ENCODE assay signal across 1 cellular context in genomic region chr19:1503089-1503924, GRCh38.
TF ChIP-seq lines count a peak whose summit lies in the region.

No MANE protein-coding gene starts in this region.

TF ChIP-seq in K562, 482 proteins besides CTCF, POLR2A, EP300 and RAD21 (continued from another document and continues in another):
- peak; percentile 75 for TF ChIP-seq ARID4B (CRISPR knock-in tag; IDR thresholded peaks at IDR 0.05)
- TF ChIP-seq SIX5 (IDR thresholded peaks at IDR 0.05; ENCODE audit: borderline replicate concordance in 1 of 2, insufficient read depth in 1 of 2, low read depth in 1 of 2, low read length in 2 of 2), result no peak
- peak; percentile 90; the same call in 1 of the 2 replicates for TF ChIP-seq PREB (CRISPR knock-in tag; IDR thresholded peaks at IDR 0.05)
- no peak for TF ChIP-seq REST (CRISPR knock-in tag; IDR thresholded peaks at IDR 0.05; ENCODE audit: low read depth)
- no peak for TF ChIP-seq POLR3A (IDR thresholded peaks at IDR 0.05; ENCODE audit: borderline replicate concordance, extremely low read depth, insufficient read depth, insufficient read length)
- no peak for TF ChIP-seq HES1 (IDR thresholded peaks at IDR 0.05; ENCODE audit: low read depth)
- TF ChIP-seq DDX20 (tag; IDR thresholded peaks at IDR 0.05; ENCODE audit: low read depth), result no peak
- TF ChIP-seq PTRF (tag; IDR thresholded peaks at IDR 0.05), result no peak
- TF ChIP-seq KDM1A (IDR thresholded peaks at IDR 0.05), result 0 out of 4 replicates have a peak, but pooled peaks of 1 of the 2 experiments have one; percentile 16
- no peak for TF ChIP-seq RBM25 (IDR thresholded peaks at IDR 0.05; ENCODE audit: low read depth, low read length, severe bottlenecking)
- TF ChIP-seq FOXA1 (IDR thresholded peaks at IDR 0.05; ENCODE audit: borderline replicate concordance), result no peak
- no peak for TF ChIP-seq ZSCAN29 (IDR thresholded peaks at IDR 0.05)
- no peak for TF ChIP-seq NR0B1 (IDR thresholded peaks at IDR 0.05; ENCODE audit: partially characterized antibody)
- TF ChIP-seq EGR1 (conservative IDR thresholded peaks at IDR 0.05), result peak; percentile 86
- no peak for TF ChIP-seq ZNF197 (CRISPR knock-in tag; IDR thresholded peaks at IDR 0.05; ENCODE audit: low read depth)
- TF ChIP-seq PHF20 (IDR thresholded peaks at IDR 0.05; ENCODE audit: partially characterized antibody), result no peak
- no peak for TF ChIP-seq ZNF668 (CRISPR knock-in tag; IDR thresholded peaks at IDR 0.05)
- TF ChIP-seq DEAF1 (CRISPR knock-in tag; IDR thresholded peaks at IDR 0.05), result 0 out of 2 replicates have a peak, but pooled peaks have one; percentile 22
- TF ChIP-seq THRAP3 (IDR thresholded peaks at IDR 0.05; ENCODE audit: borderline replicate concordance), result no peak
- peak; percentile 60 for TF ChIP-seq KDM5B (IDR thresholded peaks at IDR 0.05; ENCODE audit: insufficient replicate concordance, low read depth, low read length)
- TF ChIP-seq BHLHE40 (IDR thresholded peaks at IDR 0.05; ENCODE audit: low read length), result peak; percentile 61
- TF ChIP-seq ZNF277 (CRISPR knock-in tag; IDR thresholded peaks at IDR 0.05; ENCODE audit: borderline replicate concordance), result no peak
- TF ChIP-seq ARHGAP35 (IDR thresholded peaks at IDR 0.05; ENCODE audit: partially characterized antibody), result no peak
- no peak for TF ChIP-seq ELK1 (CRISPR knock-in tag; IDR thresholded peaks at IDR 0.05)
- TF ChIP-seq SMARCA5 (IDR thresholded peaks at IDR 0.05), result no peak
- TF ChIP-seq ZNF780A (CRISPR knock-in tag; IDR thresholded peaks at IDR 0.05), result no peak
- TF ChIP-seq SREBF2 (CRISPR knock-in tag; IDR thresholded peaks at IDR 0.05), result no peak
- TF ChIP-seq CXXC5 (CRISPR knock-in tag; IDR thresholded peaks at IDR 0.05), result peak; percentile 85
- TF ChIP-seq CBFA2T2 (conservative IDR thresholded peaks at IDR 0.05), result no peak
- TF ChIP-seq TSHZ1 (CRISPR knock-in tag; IDR thresholded peaks at IDR 0.05), result no peak
- no peak for TF ChIP-seq FOS (IDR thresholded peaks at IDR 0.05; ENCODE audit: extremely low read depth, insufficient read length)
- TF ChIP-seq ZBTB1 (CRISPR knock-in tag; IDR thresholded peaks at IDR 0.05; ENCODE audit: borderline replicate concordance, low read depth), result 0 out of 2 replicates have a peak, but pooled peaks have one; percentile 56
- peak; percentile 72; the same call in 1 of the 2 replicates for TF ChIP-seq CBX1 (IDR thresholded peaks at IDR 0.05; ENCODE audit: low read depth)
- no peak for TF ChIP-seq NUFIP1 (IDR thresholded peaks at IDR 0.05; ENCODE audit: partially characterized antibody)
- TF ChIP-seq ZNF140 (CRISPR knock-in tag; IDR thresholded peaks at IDR 0.05), result no peak
- no peak for TF ChIP-seq ZBTB8A (IDR thresholded peaks at IDR 0.05; ENCODE audit: partially characterized antibody)
- TF ChIP-seq ZNF778 (CRISPR knock-in tag; IDR thresholded peaks at IDR 0.05), result no peak
- TF ChIP-seq FOXP1 (CRISPR knock-in tag; IDR thresholded peaks at IDR 0.05), result peak; percentile 94
- TF ChIP-seq ZKSCAN3 (CRISPR knock-in tag; IDR thresholded peaks at IDR 0.05), result no peak
- TF ChIP-seq KDM2B (CRISPR knock-in tag; IDR thresholded peaks at IDR 0.05), result no peak
- TF ChIP-seq ZBED1 (IDR thresholded peaks at IDR 0.05), result no peak
- TF ChIP-seq SRSF1 (IDR thresholded peaks at IDR 0.05; ENCODE audit: low read depth, low read length), result no peak
- no peak for TF ChIP-seq FOXO4 (CRISPR knock-in tag; IDR thresholded peaks at IDR 0.05)
- no peak for TF ChIP-seq RFX1 (IDR thresholded peaks at IDR 0.05)
- TF ChIP-seq TAF1 (IDR thresholded peaks at IDR 0.05; ENCODE audit: control insufficient read depth, extremely low read depth, insufficient read depth, low read length, severe bottlenecking), result no peak
- no peak for TF ChIP-seq LARP7 (IDR thresholded peaks at IDR 0.05)
